16 cellular contexts compared by ENCODE assay signal in genomic region chr20:36548006-36548315, GRCh38. TPM values are rescaled to one million over a fixed set of nuclear protein-coding genes. Genes with fewer than 3 reads are reported as not detected.
DNase-seq lines count a peak whose midpoint lies in the region; ATAC-seq and TF ChIP-seq lines count a peak whose summit lies in the region.
"Had no signal": no experiment of that assay in that cellular context is flagged by ENCODE, and none has a peak within 500 bp of the region (broad histone marks: within the 10 kb centered on the region; RNA-seq: fewer than 3 reads in every experiment).

No MANE protein-coding gene starts in this region.

- POLR2A ChIA-PET in HEK293 (lab: Yijun Ruan, JAX) = interaction anchor here (0.5 kb wide), 1 partner anchor 59 kb away, joined by 4 read pairs; no protein-coding TSS in a partner anchor

- H3K4me3 ChIP-seq in HEK293 (ENCODE audit: low read depth, low read length) = no peak overlapping the region
- no peak overlapping the region for H3K4me3 ChIP-seq in neuronal stem cell (ENCODE audit: low read length in 2 of 2)
- H3K4me3 ChIP-seq: colonic mucosa, gastrocnemius medialis, lung, SK-N-MC had no signal

- H2AK5ac ChIP-seq in neuronal stem cell (ENCODE audit: low read depth, low read length) = no peak overlapping the region

- ATAC-seq in HG02763 (IDR thresholded peaks at IDR 0.05; ENCODE audit: unreplicated experiment) (no peak), HG03175 (IDR thresholded peaks at IDR 0.05; ENCODE audit: unreplicated experiment) (no peak)
- ATAC-seq: gastrocnemius medialis had no signal

- H3K23ac ChIP-seq in neuronal stem cell (ENCODE audit: low read depth, low read length, poor library complexity) = no peak overlapping the region

- H3K18ac ChIP-seq in neuronal stem cell (ENCODE audit: low read length) = no peak overlapping the region

- peak; percentile 41 for DNase-seq in DMS 273 (lab: John Stamatoyannopoulos, UW; ENCODE audit: unreplicated experiment)
- DNase-seq in DMS 273 treated with DMSO at 0.1 percent for 48 hours (lab: John Stamatoyannopoulos, UW) = no peak
- peak; percentile 50 for DNase-seq in cerebellar cortex (ENCODE audit: low spot score)
- no peak for DNase-seq in neuronal stem cell (ENCODE audit: low spot score)
- no peak for DNase-seq in 8988T
- DNase-seq: activated gamma-delta T cell; colonic mucosa; DMS79; gastrocnemius medialis; stimulated activated CD4-positive, alpha-beta T cell treated with anti-CD3 and anti-CD28 coated beads, Interleukin-4, amount 100 ng/mL, for 4 hours had no signal

- H2BK5ac ChIP-seq in neuronal stem cell (ENCODE audit: low read length) = no peak overlapping the region

- H3K36me3 ChIP-seq in HEK293 (ENCODE audit: control insufficient read depth in 2 of 2, insufficient read depth in 1 of 2, low read length in 2 of 2) (no peaks in the 10 kb centered on the region), neuronal stem cell (replicated peaks in 1 of 2; ENCODE audit: control insufficient read depth in 2 of 2, insufficient read depth in 2 of 2, low read length in 2 of 2) (peaks cover 0 to 24% of the 10 kb centered on the region in 2 donors)
- H3K36me3 ChIP-seq: colonic mucosa had no signal

- no peak overlapping the region for H3K4me2 ChIP-seq in neuronal stem cell (ENCODE audit: insufficient read depth, low read length, poor library complexity, severe bottlenecking)

- H2BK120ac ChIP-seq in neuronal stem cell (ENCODE audit: low read depth, low read length) = no peak overlapping the region

- no peak overlapping the region for H3K14ac ChIP-seq in neuronal stem cell (ENCODE audit: low read length)

- H3K79me1 ChIP-seq in neuronal stem cell (ENCODE audit: low read depth, low read length) = peaks cover 3% of the 10 kb centered on the region

- H2AFZ ChIP-seq in neuronal stem cell (ENCODE audit: low read length) = no peak overlapping the region
- H2AFZ ChIP-seq: parathyroid adenoma had no signal

- WGBS in neuronal stem cell (ENCODE audit: extremely low coverage in 2 of 2, insufficient read length in 2 of 2, insufficient replicate concordance in 1 of 2), 2 donors = no CpG with 5 or more reads among the region's 12 CpGs

- H3K9ac ChIP-seq in neuronal stem cell (ENCODE audit: low read depth, low read length, poor library complexity) = no peak overlapping the region
- H3K9ac ChIP-seq: parathyroid adenoma had no signal

- no peaks in the 10 kb centered on the region for H3K27me3 ChIP-seq in neuronal stem cell (ENCODE audit: control insufficient read depth in 3 of 3, insufficient read depth in 3 of 3, low read depth in 1 of 3, low read length in 3 of 3)
- H3K27me3 ChIP-seq: colonic mucosa, gastrocnemius medialis had no signal

- no peaks in the 10 kb centered on the region for H3K4me1 ChIP-seq in HEK293 (ENCODE audit: control insufficient read depth, insufficient read depth, low read length)
- H3K4me1 ChIP-seq in neuronal stem cell (ENCODE audit: control insufficient read depth in 2 of 2, insufficient read depth in 1 of 2, low read depth in 1 of 2, low read length in 2 of 2) = peaks cover 0 to 7% of the 10 kb centered on the region in 2 donors
- H3K4me1 ChIP-seq: colonic mucosa had no signal

- CTCF ChIA-PET in HEK293 (lab: Yijun Ruan, JAX) = interaction anchor here (1.0 kb wide), 1 partner anchor 19 kb away, joined by 4 read pairs; no protein-coding TSS in a partner anchor

- no peak overlapping the region for H3K4ac ChIP-seq in neuronal stem cell (ENCODE audit: low read length)

- H3K9me3 ChIP-seq in HEK293 (ENCODE audit: control insufficient read depth, insufficient read depth, low read depth, low read length) = no peaks in the 10 kb centered on the region
- H3K9me3 ChIP-seq in neuronal stem cell (replicated peaks in 1 of 2; ENCODE audit: control insufficient read depth in 2 of 2, insufficient read depth in 1 of 2, low read depth in 1 of 2, low read length in 2 of 2) = no peaks in the 10 kb centered on the region
- H3K9me3 ChIP-seq: colonic mucosa, gastrocnemius medialis had no signal

- H4K8ac ChIP-seq in neuronal stem cell (ENCODE audit: low read depth, low read length) = no peak overlapping the region

- H2BK15ac ChIP-seq in neuronal stem cell (ENCODE audit: low read length) = peak overlapping the region; percentile 8

- no peak overlapping the region for H2BK12ac ChIP-seq in neuronal stem cell (ENCODE audit: low read length)

- peak; percentile 49 for TF ChIP-seq CTCF in HEK293 (tag by site-specific recombination; IDR thresholded peaks at IDR 0.05)

- H4K91ac ChIP-seq in neuronal stem cell (ENCODE audit: low read depth, low read length, poor library complexity) = no peak overlapping the region

- no peak overlapping the region for H3K27ac ChIP-seq in HEK293 (ENCODE audit: extremely low read depth, low read depth, low read length)
- no peak overlapping the region for H3K27ac ChIP-seq in neuronal stem cell (replicated peaks; ENCODE audit: low read length)
- H3K27ac ChIP-seq: colonic mucosa, gastrocnemius medialis, parathyroid adenoma, SK-N-MC had no signal

TF ChIP-seq in HEK293, 187 proteins besides CTCF, POLR2A, EP300 and RAD21:
- TF ChIP-seq BCL11B (tag by site-specific recombination; IDR thresholded peaks at IDR 0.05; ENCODE audit: low read depth) (no peak), ZNF112 (tag by site-specific recombination; IDR thresholded peaks at IDR 0.05) (no peak), ZNF600 (tag by site-specific recombination; IDR thresholded peaks at IDR 0.05) (0 out of 2 replicates have a peak, but pooled peaks have one; percentile 15), ZNF274 (IDR thresholded peaks at IDR 0.05; ENCODE audit: low read length) (no peak), ZNF274 (tag by site-specific recombination; IDR thresholded peaks at IDR 0.05; ENCODE audit: borderline replicate concordance) (no peak), ZNF791 (tag by site-specific recombination; IDR thresholded peaks at IDR 0.05) (no peak), ZNF394 (tag by site-specific recombination; IDR thresholded peaks at IDR 0.05; ENCODE audit: borderline replicate concordance) (no peak), WT1 (tag by site-specific recombination; IDR thresholded peaks at IDR 0.05) (no peak)
- TF ChIP-seq, protein P1, sequence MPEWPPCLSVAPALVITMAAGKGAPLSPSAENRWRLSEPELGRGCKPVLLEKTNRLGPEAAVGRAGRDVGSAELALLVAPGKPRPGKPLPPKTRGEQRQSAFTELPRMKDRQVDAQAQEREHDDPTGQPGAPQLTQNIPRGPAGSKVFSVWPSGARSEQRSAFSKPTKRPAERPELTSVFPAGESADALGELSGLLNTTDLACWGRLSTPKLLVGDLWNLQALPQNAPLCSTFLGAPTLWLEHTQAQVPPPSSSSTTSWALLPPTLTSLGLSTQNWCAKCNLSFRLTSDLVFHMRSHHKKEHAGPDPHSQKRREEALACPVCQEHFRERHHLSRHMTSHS (tag by site-specific recombination; IDR thresholded peaks at IDR 0.05) = no peak
- TF ChIP-seq, protein P2, sequence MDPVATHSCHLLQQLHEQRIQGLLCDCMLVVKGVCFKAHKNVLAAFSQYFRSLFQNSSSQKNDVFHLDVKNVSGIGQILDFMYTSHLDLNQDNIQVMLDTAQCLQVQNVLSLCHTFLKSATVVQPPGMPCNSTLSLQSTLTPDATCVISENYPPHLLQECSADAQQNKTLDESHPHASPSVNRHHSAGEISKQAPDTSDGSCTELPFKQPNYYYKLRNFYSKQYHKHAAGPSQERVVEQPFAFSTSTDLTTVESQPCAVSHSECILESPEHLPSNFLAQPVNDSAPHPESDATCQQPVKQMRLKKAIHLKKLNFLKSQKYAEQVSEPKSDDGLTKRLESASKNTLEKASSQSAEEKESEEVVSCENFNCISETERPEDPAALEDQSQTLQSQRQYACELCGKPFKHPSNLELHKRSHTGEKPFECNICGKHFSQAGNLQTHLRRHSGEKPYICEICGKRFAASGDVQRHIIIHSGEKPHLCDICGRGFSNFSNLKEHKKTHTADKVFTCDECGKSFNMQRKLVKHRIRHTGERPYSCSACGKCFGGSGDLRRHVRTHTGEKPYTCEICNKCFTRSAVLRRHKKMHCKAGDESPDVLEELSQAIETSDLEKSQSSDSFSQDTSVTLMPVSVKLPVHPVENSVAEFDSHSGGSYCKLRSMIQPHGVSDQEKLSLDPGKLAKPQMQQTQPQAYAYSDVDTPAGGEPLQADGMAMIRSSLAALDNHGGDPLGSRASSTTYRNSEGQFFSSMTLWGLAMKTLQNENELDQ (tag by site-specific recombination; IDR thresholded peaks at IDR 0.05; ENCODE audit: low read depth) = no peak

RNA-seq across cellular contexts. Expression of gene MYL9, which starts 6.6 kb away (rescaled TPM):
- 136 TPM for polyA plus RNA-seq in neuronal stem cell (2013, experiment 1 of 2)
- polyA plus RNA-seq in neuronal stem cell (2013, experiment 2 of 2) = 136 TPM

RNA-seq across cellular contexts. Expression of gene TGIF2, which starts 25.4 kb away (rescaled TPM):
- polyA plus RNA-seq in neuronal stem cell (2013, experiment 1 of 2) = 116 TPM
- polyA plus RNA-seq in neuronal stem cell (2013, experiment 2 of 2) = 126 TPM

RNA-seq across cellular contexts. Expression of gene RAB5IF, which starts 57.6 kb away (rescaled TPM):
- polyA plus RNA-seq in neuronal stem cell (2013, experiment 1 of 2) = 78.3 TPM
- 76.5 TPM for polyA plus RNA-seq in neuronal stem cell (2013, experiment 2 of 2)

Comparison
In these comparisons a context has a peak if more than half of its experiments do, and no peak if none do; other contexts are left out.
1. DNase-seq: peak in DMS 273 (single experiment) and cerebellar cortex (single experiment); none in DMS 273 treated with DMSO at 0.1 percent for 48 hours (single experiment), neuronal stem cell (single experiment) and 8988T (single experiment).